19 cellular contexts compared by ENCODE assay signal in the genomic region with DNA sequence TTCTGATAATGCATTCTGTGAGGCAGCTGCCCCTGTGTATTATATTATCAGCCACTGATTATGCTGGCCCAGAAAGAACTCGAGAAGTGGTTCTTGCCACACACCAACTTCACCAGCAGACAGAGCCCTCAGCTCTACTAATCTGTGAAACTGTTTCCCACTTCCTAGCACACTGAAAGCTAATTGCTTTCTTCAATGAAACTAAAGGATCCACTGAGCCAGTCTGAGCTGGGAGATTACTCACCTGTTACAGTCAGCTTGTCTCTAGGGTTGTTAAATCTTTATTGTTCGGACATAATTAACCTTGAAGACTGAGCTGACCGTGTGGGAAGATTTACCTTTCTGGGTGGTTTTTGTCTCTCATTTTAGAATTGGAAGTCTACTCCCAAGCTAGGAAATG.
"Had no signal": no experiment of that assay in that cellular context is flagged by ENCODE, and none has a peak within 500 bp of the region (broad histone marks: within the 10 kb centered on the region; RNA-seq: fewer than 3 reads in every experiment).

No MANE protein-coding gene starts in this region.

- H3K36me3 ChIP-seq: cardiac muscle cell, heart left ventricle, left lung, upper lobe of left lung had no signal

- H3K27me3 Mint-ChIP-seq: activated CD4-positive, alpha-beta T cell treated with anti-CD3 and anti-CD28 coated beads for 36 hours; activated naive CD4-positive, alpha-beta T cell treated with anti-CD3 and anti-CD28 coated beads, Interleukin-2, amount 10 ng/mL, durations not matched to agents 7 days and 5 days had no signal

- H3K36me3 Mint-ChIP-seq: activated naive CD4-positive, alpha-beta T cell treated with anti-CD3 and anti-CD28 coated beads, Interleukin-2, amount 10 ng/mL, durations not matched to agents 7 days and 5 days; natural killer cell; WTC11 had no signal

- H3K9me3 Mint-ChIP-seq: activated naive CD4-positive, alpha-beta T cell treated with anti-CD3 and anti-CD28 coated beads, Interleukin-2, amount 10 ng/mL, durations not matched to agents 7 days and 5 days; WTC11 had no signal

- H3K4me3 Mint-ChIP-seq: activated CD4-positive, alpha-beta T cell treated with anti-CD3 and anti-CD28 coated beads for 36 hours; activated naive CD4-positive, alpha-beta T cell treated with anti-CD3 and anti-CD28 coated beads, Interleukin-2, amount 10 ng/mL, durations not matched to agents 7 days and 5 days; natural killer cell; WTC11 had no signal

- H3K27ac ChIP-seq: cardiac muscle cell, heart left ventricle, left lung, psoas muscle, upper lobe of left lung had no signal

- H3K4me1 ChIP-seq: heart left ventricle, left lung, psoas muscle, upper lobe of left lung had no signal

- H3K4me1 Mint-ChIP-seq: activated CD4-positive, alpha-beta T cell treated with anti-CD3 and anti-CD28 coated beads for 36 hours; activated naive CD4-positive, alpha-beta T cell treated with anti-CD3 and anti-CD28 coated beads, Interleukin-2, amount 10 ng/mL, durations not matched to agents 7 days and 5 days; natural killer cell; WTC11 had no signal

- H3K4me3 ChIP-seq: cardiac muscle cell, heart left ventricle, left lung, lung, psoas muscle, upper lobe of left lung had no signal

- H3K27me3 ChIP-seq: cardiac muscle cell, heart left ventricle, left lung, upper lobe of left lung had no signal

- DNase-seq: activated CD4-positive, alpha-beta T cell treated with anti-CD3 and anti-CD28 coated beads for 36 hours; activated CD4-positive, alpha-beta T cell treated with anti-CD3 and anti-CD28 coated beads, Interleukin-2, amount 50 U/mL, for 48 hours; activated effector memory CD4-positive, alpha-beta T cell treated with anti-CD3 and anti-CD28 coated beads, Interleukin-2, amount 50 U/mL, for 16 hours; activated naive CD4-positive, alpha-beta T cell treated with anti-CD3 and anti-CD28 coated beads, Interleukin-2, amount 10 ng/mL, durations not matched to agents 7 days and 5 days; amygdala; cortex of kidney; heart left ventricle; islet precursor cell; left lung; natural killer cell; psoas muscle; right cardiac atrium; stimulated activated CD4-positive, alpha-beta T cell treated with anti-CD3 and anti-CD28 coated beads, Interleukin-4, amount 100 ng/mL, for 24 hours; stimulated activated naive CD8-positive, alpha-beta T cell treated with anti-CD3 and anti-CD28 coated beads, Interleukin-15, Interleukin-2, amounts not matched to agents 100 U/mL and 50 U/mL, for 24 hours; T-helper 9 cell; upper lobe of left lung had no signal

- ATAC-seq: activated CD4-positive, alpha-beta T cell treated with anti-CD3 and anti-CD28 coated beads for 36 hours; heart left ventricle; left lung; natural killer cell; psoas muscle; right cardiac atrium; stimulated activated naive CD8-positive, alpha-beta T cell treated with anti-CD3 and anti-CD28 coated beads, Interleukin-15, Interleukin-2, amounts not matched to agents 100 U/mL and 50 U/mL, for 24 hours; WTC11 had no signal

- H3K27ac Mint-ChIP-seq: activated CD4-positive, alpha-beta T cell treated with anti-CD3 and anti-CD28 coated beads for 36 hours; activated naive CD4-positive, alpha-beta T cell treated with anti-CD3 and anti-CD28 coated beads, Interleukin-2, amount 10 ng/mL, durations not matched to agents 7 days and 5 days; natural killer cell; WTC11 had no signal

- H3K9me3 ChIP-seq: heart left ventricle, left lung, psoas muscle, upper lobe of left lung had no signal
